In genomic region chr17:82037113-82037888, GRCh38 we compare ENCODE assay signal across 8 cellular contexts. TPM values are rescaled to one million over a fixed set of nuclear protein-coding genes. Genes with fewer than 3 reads are reported as not detected.
DNase-seq lines count a peak whose midpoint lies in the region; ATAC-seq and TF ChIP-seq lines count a peak whose summit lies in the region.

DCXR (minus strand) TSS chr17:82037697; CDS start chr17:82037682, 15 bp downstream.

- CTCF ChIA-PET in SK-N-SH (lab: Yijun Ruan, JAX) = interaction anchor here (0.6 to 35.7 kb wide), 42 partner anchors 8 to 227 kb away, joined by 3 to 1216 read pairs (median 4); partner anchors contain the start of genes CENPX, DUS1L, FASN and GPS1

- peak within 1 kb of the TSS; percentile 93 for H2AFZ ChIP-seq in SK-N-SH (ENCODE audit: low read depth)

- H3K4me1 ChIP-seq in SK-N-SH (ENCODE audit: control insufficient read depth in 1 of 2, insufficient read depth in 2 of 2, low read depth in 1 of 2, low read length in 1 of 2) (peaks cover 7 to 27% of the 10 kb centered on the region in 2 experiments), gastroesophageal sphincter (peaks cover 0 to 28% (median 8%) of the 10 kb centered on the region in 3 donors), suprapubic skin (peaks cover 28% of the 10 kb centered on the region)

- TF ChIP-seq RAD21 in SK-N-SH (IDR thresholded peaks at IDR 0.05; ENCODE audit: low read length) = peak; percentile 44

- TF ChIP-seq POLR2A in gastroesophageal sphincter (IDR thresholded peaks at IDR 0.05) = peak; percentile 84 to 91
- peak; percentile 56 to 92 for TF ChIP-seq POLR2A in suprapubic skin (IDR thresholded peaks at IDR 0.05)

- H3K36me3 ChIP-seq in SK-N-SH (replicated peaks in 1 of 2; ENCODE audit: control insufficient read depth in 1 of 2, insufficient read depth in 2 of 2, low read length in 1 of 2) = peaks cover 5 to 8% of the 10 kb centered on the region in 2 experiments
- peaks cover 0 to 18% of the 10 kb centered on the region in 2 donors for H3K36me3 ChIP-seq in gastroesophageal sphincter
- H3K36me3 ChIP-seq in suprapubic skin = no peaks in the 10 kb centered on the region

- WGBS in SK-N-SH (ENCODE audit: low lambda C conversion rate) = 5% methylated on average over 33 of the region's 91 CpGs
- WGBS in gastroesophageal sphincter (ENCODE audit: low coverage in 1 of 2), 2 donors = 2% methylated on average over 9 of the region's 91 CpGs; no CpG with 5 or more reads in 1 of the 2 donors
- WGBS in suprapubic skin = 0% methylated on average over 9 of the region's 91 CpGs

- no peaks in the 10 kb centered on the region for H4K20me1 ChIP-seq in SK-N-SH (ENCODE audit: insufficient read depth)

- H3K27me3 ChIP-seq in SK-N-SH (ENCODE audit: insufficient read depth) (no peaks in the 10 kb centered on the region), gastroesophageal sphincter (peaks cover 1% of the 10 kb centered on the region), suprapubic skin (peaks cover 4% of the 10 kb centered on the region)

- no peaks in the 10 kb centered on the region for H3K79me2 ChIP-seq in SK-N-SH (ENCODE audit: insufficient read depth)

- peak within 1 kb of the TSS; percentile 99 for H3K4me2 ChIP-seq in SK-N-SH

- H3F3A ChIP-seq in SK-N-SH (replicated peaks; ENCODE audit: insufficient read depth) = peaks cover 14% of the 10 kb centered on the region

- peak; percentile 84 for TF ChIP-seq CTCF in SK-N-SH (IDR thresholded peaks at IDR 0.05)
- peak in 3 of 4 experiments; percentile 64 to 86 (median 79) for TF ChIP-seq CTCF in gastroesophageal sphincter (IDR thresholded peaks at IDR 0.05)
- peak; percentile 54 to 83 for TF ChIP-seq CTCF in suprapubic skin (IDR thresholded peaks at IDR 0.05)

- peak within 1 kb of the TSS; percentile 66 for H3K9ac ChIP-seq in SK-N-SH

- peak within 1 kb of the TSS; percentile 66; the same call in 1 of the 2 replicates for H3K4me3 ChIP-seq in GM08714 (ENCODE audit: low read length)
- peak within 1 kb of the TSS; percentile 72 to 87 for H3K4me3 ChIP-seq in SK-N-SH (ENCODE audit: low read depth in 2 of 2, low read length in 1 of 2)
- peak within 1 kb of the TSS; percentile 51 to 90 for H3K4me3 ChIP-seq in gastroesophageal sphincter
- peak within 1 kb of the TSS; percentile 69 for H3K4me3 ChIP-seq in suprapubic skin

- H3K9me3 ChIP-seq in SK-N-SH = no peaks in the 10 kb centered on the region
- no peaks in the 10 kb centered on the region for H3K9me3 ChIP-seq in gastroesophageal sphincter
- no peaks in the 10 kb centered on the region for H3K9me3 ChIP-seq in suprapubic skin

- TF ChIP-seq EP300 in SK-N-SH (IDR thresholded peaks at IDR 0.05; ENCODE audit: borderline replicate concordance in 1 of 2, low read depth in 1 of 2, low read length in 1 of 2) (no peak), gastroesophageal sphincter (IDR thresholded peaks at IDR 0.05) (no peak), suprapubic skin (IDR thresholded peaks at IDR 0.05) (no peak)

- POLR2A ChIA-PET in SK-N-SH (lab: Yijun Ruan, JAX) = interaction anchor here (0.5 to 1.4 kb wide), 14 partner anchors 9 to 155 kb away, joined by 3 to 13 read pairs (median 4); partner anchors contain the start of genes CENPX, DUS1L, FASN and LRRC45

- peak; percentile 92 for DNase-seq in NCI-H1048 (lab: John Stamatoyannopoulos, UW)
- peak; percentile 100 for DNase-seq in SK-N-SH
- DNase-seq in activated naive CD4-positive, alpha-beta T cell treated with anti-CD3 and anti-CD28 coated beads, Interleukin-2, amount 50 U/mL, for 16 hours = peak; percentile 93
- DNase-seq in nucleus accumbens (lab: John Stamatoyannopoulos, UW) = peak; percentile 63 to 99 (median 93)
- peak; percentile 98 to 100 for DNase-seq in suprapubic skin (ENCODE audit: low spot score in 2 of 2)

- ATAC-seq in HG02571 (IDR thresholded peaks at IDR 0.05; ENCODE audit: unreplicated experiment) (peak; percentile 84), gastroesophageal sphincter (peak; percentile 98)

- peak within 1 kb of the TSS; percentile 74 to 92 for H3K27ac ChIP-seq in SK-N-SH (ENCODE audit: low read depth in 2 of 2, low read length in 1 of 2)
- peak within 1 kb of the TSS; percentile 60 to 99 (median 94) for H3K27ac ChIP-seq in gastroesophageal sphincter
- H3K27ac ChIP-seq in suprapubic skin = peak within 1 kb of the TSS; percentile 94

- H3K9me2 ChIP-seq in SK-N-SH = no peaks in the 10 kb centered on the region

TF ChIP-seq in SK-N-SH, 30 proteins besides CTCF, POLR2A, EP300 and RAD21 (continues in another document):
- no peak for TF ChIP-seq TCF12 (IDR thresholded peaks at IDR 0.05)
- no peak for TF ChIP-seq RXRA (IDR thresholded peaks at IDR 0.05; ENCODE audit: borderline replicate concordance, low read depth)
- no peak for TF ChIP-seq RCOR1 (IDR thresholded peaks at IDR 0.05; ENCODE audit: low read length)
- no peak for TF ChIP-seq GABPA (IDR thresholded peaks at IDR 0.05; ENCODE audit: low read depth)
- no peak for TF ChIP-seq ZBTB33 (IDR thresholded peaks at IDR 0.05; ENCODE audit: borderline replicate concordance, low read depth)
- no peak for TF ChIP-seq NFIC (IDR thresholded peaks at IDR 0.05; ENCODE audit: borderline replicate concordance)
- 0 out of 2 replicates have a peak, but pooled peaks have one; percentile 2 for TF ChIP-seq REST (IDR thresholded peaks at IDR 0.05; ENCODE audit: low read depth, low read length)
- no peak for TF ChIP-seq USF1 (IDR thresholded peaks at IDR 0.05; ENCODE audit: borderline replicate concordance, low read depth)
- TF ChIP-seq FOSL2 (IDR thresholded peaks at IDR 0.05; ENCODE audit: borderline replicate concordance, low read depth) = no peak
- no peak for TF ChIP-seq GATA2 (CRISPR knock-in tag; IDR thresholded peaks at IDR 0.05)
- TF ChIP-seq TAF1 (IDR thresholded peaks at IDR 0.05; ENCODE audit: borderline replicate concordance, low read depth, low read length) = peak; percentile 14; the same call in 1 of the 2 replicates
- no peak; the same call in 1 of the 2 replicates for TF ChIP-seq RFX5 (IDR thresholded peaks at IDR 0.05; ENCODE audit: low read length)
- TF ChIP-seq EZH2phosphoT487 (IDR thresholded peaks at IDR 0.05; ENCODE audit: borderline replicate concordance, low read depth) = no peak
- TF ChIP-seq PBX3 (IDR thresholded peaks at IDR 0.05) = peak; percentile 84

RNA-seq across cellular contexts. Expression of gene DCXR, which starts in this region (rescaled TPM):
- 153 and 190 TPM in 2 replicates for polyA plus RNA-seq in SK-N-SH (2012; rRNA removed)
- polyA plus RNA-seq in SK-N-SH (2012; cell fraction: cytosol; rRNA removed) = 75.6 and 113 TPM in 2 replicates
- 168 and 433 TPM in 2 replicates for polyA plus RNA-seq in SK-N-SH (2012; cell fraction: nucleus; rRNA removed)
- total RNA-seq in gastroesophageal sphincter (100 to 1,000 TPM in 2 of 4 donors, 10 to 100 TPM in 2; 70.7 to 140 (median 108) TPM), suprapubic skin (100 to 1,000 TPM; 160 to 267 (median 222) TPM)

Comparison
In these comparisons a context has a peak if more than half of its experiments do, and no peak if none do; other contexts are left out.
1. Peak in every context shown above with its lines: DNase-seq, ATAC-seq, H3K4me3 ChIP-seq and H3K27ac ChIP-seq.